Comparison of ENCODE assay signal across 8 cellular contexts in the genomic region with DNA sequence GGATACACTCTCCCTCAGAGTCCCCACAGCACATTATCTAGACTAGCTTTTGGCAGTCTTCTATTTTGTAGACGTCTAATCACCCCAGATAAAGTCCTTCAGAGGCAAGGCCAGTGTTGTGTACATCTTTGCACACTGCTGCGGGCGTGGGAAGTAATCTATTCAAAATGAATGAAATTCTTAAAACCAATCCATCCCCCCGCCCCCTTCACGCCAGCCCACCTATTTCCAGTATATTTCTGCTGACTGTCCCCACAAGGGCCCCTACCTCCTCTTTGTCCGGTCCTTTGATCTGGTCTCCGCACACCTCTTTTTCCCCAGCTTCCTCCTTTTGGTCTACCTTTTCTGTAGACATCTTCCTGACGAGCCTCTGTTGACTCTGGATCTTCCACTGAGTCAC. TPM values are rescaled to one million over a fixed set of nuclear protein-coding genes. Genes with fewer than 3 reads are reported as not detected.
DNase-seq lines count a peak whose midpoint lies in the region; ATAC-seq and TF ChIP-seq lines count a peak whose summit lies in the region.

No MANE protein-coding gene starts in this region.

- no peaks in the 10 kb centered on the region for H3K9me3 ChIP-seq in mesodermal cell (ENCODE audit: control insufficient read depth, low read length)
- H3K9me3 ChIP-seq in transverse colon, result no peaks in the 10 kb centered on the region

- peak overlapping the region; percentile 92 for H3K27ac ChIP-seq in mesodermal cell (ENCODE audit: low read depth, low read length, severe bottlenecking)
- peak overlapping the region; percentile 85 to 92 (median 90) for H3K27ac ChIP-seq in transverse colon

- no peak for DNase-seq in activated naive CD4-positive, alpha-beta T cell treated with anti-CD3 and anti-CD28 coated beads, Interleukin-2, amount 10 ng/mL, durations not matched to agents 7 days and 5 days
- no peak for DNase-seq in activated naive CD4-positive, alpha-beta T cell treated with Interleukin-2 at 50 U/mL for 16 hours
- DNase-seq in MCF 10A (ENCODE audit: unreplicated experiment) (no peak), transverse colon (no peak), GM03348 (ENCODE audit: low spot score) (no peak)

- CTCF ChIA-PET in activated naive CD4-positive, alpha-beta T cell treated with anti-CD3 and anti-CD28 coated beads, Interleukin-2, amount 10 ng/mL, durations not matched to agents 7 days and 5 days (lab: Charles Lee), result interaction anchor here (0.9 to 4.1 kb wide), 3 partner anchors 13 to 26 kb away, joined by 3 to 20 read pairs (median 10); partner anchors contain the start of gene LRRN4CL
- CTCF ChIA-PET in MCF 10A (lab: Yijun Ruan, JAX), result interaction anchor here (0.6 to 7.0 kb wide), 6 partner anchors 13 to 1130 kb away, joined by 3 to 38 read pairs (median 4); no protein-coding TSS in a partner anchor

- WGBS in mesodermal cell (ENCODE audit: insufficient coverage in 2 of 2), 2 experiments, result 12 to 15% methylated on average over 5 to 6 of the region's 8 CpGs
- WGBS in transverse colon (ENCODE audit: low coverage in 1 of 2), 2 donors, result 72 to 83% methylated on average over 7 to 8 of the region's 8 CpGs

- TF ChIP-seq CTCF in MCF 10A (IDR thresholded peaks at IDR 0.05; ENCODE audit: unreplicated experiment) (no peak), transverse colon (IDR thresholded peaks at IDR 0.05) (no peak)

- peaks cover 30% of the 10 kb centered on the region for H3K36me3 Mint-ChIP-seq in activated naive CD4-positive, alpha-beta T cell treated with anti-CD3 and anti-CD28 coated beads, Interleukin-2, amount 10 ng/mL, durations not matched to agents 7 days and 5 days
- peaks cover 44% of the 10 kb centered on the region for H3K36me3 Mint-ChIP-seq in MCF 10A (ENCODE audit: insufficient read depth, unreplicated experiment)

- BruUV-seq in MCF 10A (replicated peaks; lab: Mats Ljungman, UMichigan), result no TSS peak

- TF ChIP-seq EP300 in transverse colon (IDR thresholded peaks at IDR 0.05; ENCODE audit: low read depth), result no peak

- H3K27me3 ChIP-seq in transverse colon, result no peaks in the 10 kb centered on the region

- H3K4me3 Mint-ChIP-seq in activated naive CD4-positive, alpha-beta T cell treated with anti-CD3 and anti-CD28 coated beads, Interleukin-2, amount 10 ng/mL, durations not matched to agents 7 days and 5 days, result peak overlapping the region; percentile 87
- H3K4me3 Mint-ChIP-seq in MCF 10A (ENCODE audit: unreplicated experiment), result peak overlapping the region; percentile 58

- POLR2A ChIA-PET in MCF 10A (lab: Yijun Ruan, JAX), result interaction anchor here (1.0 to 15.7 kb wide), 11 partner anchors 15 to 137 kb away, joined by 3 to 197 read pairs (median 6); partner anchors contain the start of genes B3GAT3, HNRNPUL2, INTS5 and MTA2

- intact Hi-C loops in MCF 10A (cut with micrococcal nuclease) (no loop called here), transverse colon (cut with DNase I; ENCODE audit: low total_unique reads) (no loop called here)

- H3K36me3 ChIP-seq in mesodermal cell (ENCODE audit: control insufficient read depth, insufficient read depth, low read length) (peaks cover 60% of the 10 kb centered on the region), transverse colon (peaks cover 0 to 7% (median 0%) of the 10 kb centered on the region in 4 donors)

- peaks cover 57% of the 10 kb centered on the region for H3K4me1 Mint-ChIP-seq in activated naive CD4-positive, alpha-beta T cell treated with anti-CD3 and anti-CD28 coated beads, Interleukin-2, amount 10 ng/mL, durations not matched to agents 7 days and 5 days
- H3K4me1 Mint-ChIP-seq in MCF 10A (ENCODE audit: insufficient read depth, unreplicated experiment), result peaks cover 25% of the 10 kb centered on the region

- no peak for TF ChIP-seq POLR2A in transverse colon (IDR thresholded peaks at IDR 0.05)

- H3K4me1 ChIP-seq in mesodermal cell (ENCODE audit: control insufficient read depth, insufficient read depth, low read length, poor library complexity, severe bottlenecking) (peaks cover 3% of the 10 kb centered on the region), transverse colon (peaks cover 31 to 44% (median 36%) of the 10 kb centered on the region in 4 donors)

- no peaks in the 10 kb centered on the region for H3K27me3 Mint-ChIP-seq in activated naive CD4-positive, alpha-beta T cell treated with anti-CD3 and anti-CD28 coated beads, Interleukin-2, amount 10 ng/mL, durations not matched to agents 7 days and 5 days
- no peaks in the 10 kb centered on the region for H3K27me3 Mint-ChIP-seq in MCF 10A (ENCODE audit: insufficient read depth, unreplicated experiment)

- ATAC-seq in HG02840 (IDR thresholded peaks at IDR 0.05; ENCODE audit: low FRiP score, unreplicated experiment) (no peak), HG03521 (IDR thresholded peaks at IDR 0.05; ENCODE audit: unreplicated experiment) (no peak)

- H3K4me3 ChIP-seq in mesodermal cell (ENCODE audit: extremely low read depth, insufficient read depth, low read length, poor library complexity, severe bottlenecking), result peak overlapping the region; percentile 51
- H3K4me3 ChIP-seq in transverse colon, result peak overlapping the region; percentile 57 to 70 (median 64)

- no peaks in the 10 kb centered on the region for H3K9me3 Mint-ChIP-seq in activated naive CD4-positive, alpha-beta T cell treated with anti-CD3 and anti-CD28 coated beads, Interleukin-2, amount 10 ng/mL, durations not matched to agents 7 days and 5 days
- no peaks in the 10 kb centered on the region for H3K9me3 Mint-ChIP-seq in MCF 10A (ENCODE audit: unreplicated experiment)

- peak overlapping the region; percentile 66 for H3K27ac Mint-ChIP-seq in activated naive CD4-positive, alpha-beta T cell treated with anti-CD3 and anti-CD28 coated beads, Interleukin-2, amount 10 ng/mL, durations not matched to agents 7 days and 5 days
- no peak overlapping the region for H3K27ac Mint-ChIP-seq in MCF 10A (ENCODE audit: low read depth, unreplicated experiment)

- in situ Hi-C loops in transverse colon (cut with MboI; ENCODE audit: low pct_ligation_motif_present in 1 of 4, low pct_unique_long_range_greater_than_20kb in 1 of 4, low sequenced_read_pairs in 3 of 4), result no loop called here

RNA-seq across cellular contexts. Expression of gene BSCL2, which starts 0.4 kb away (rescaled TPM):
- total RNA-seq in MCF 10A (2022), result 33.1 and 46.6 TPM in 2 replicates
- polyA plus RNA-seq in mesodermal cell (2013, experiment 1 of 2), result 103 TPM
- polyA plus RNA-seq in mesodermal cell (2013, experiment 2 of 2), result 81.6 TPM
- total RNA-seq in transverse colon, result 100 to 1,000 TPM in 1 of 4 donors, 10 to 100 TPM in 3; 61.7 to 155 (median 75.7) TPM

RNA-seq across cellular contexts. Expression of gene GNG3, which starts 0.6 kb away (rescaled TPM):
- total RNA-seq in MCF 10A (2022) (not detected in 2 replicates), transverse colon (under 1 TPM in 1 of 4 donors, not detected in 3; 0.64 TPM)
- polyA plus RNA-seq in mesodermal cell (2013, experiment 1 of 2), result 4.0 TPM
- 1.5 TPM for polyA plus RNA-seq in mesodermal cell (2013, experiment 2 of 2)

RNA-seq across cellular contexts. Expression of gene LRRN4CL, which starts 17.5 kb away (rescaled TPM):
- total RNA-seq in MCF 10A (2022), result 0.42 and 0.81 TPM in 2 replicates
- polyA plus RNA-seq in mesodermal cell (2013, experiment 1 of 2), result 0.55 TPM
- 0.25 TPM for polyA plus RNA-seq in mesodermal cell (2013, experiment 2 of 2)
- total RNA-seq in transverse colon, result 10 to 100 TPM in 1 of 4 donors, 1 to 10 TPM in 3; 8.2 to 24.7 (median 9.0) TPM

RNA-seq across cellular contexts. Expression of gene HNRNPUL2, which starts 20.4 kb away (rescaled TPM):
- total RNA-seq in MCF 10A (2022) (36.4 and 36.6 TPM in 2 replicates), transverse colon (100 to 1,000 TPM in 1 of 4 donors, 10 to 100 TPM in 3; 21.8 to 116 (median 59.6) TPM)
- 42.2 TPM for polyA plus RNA-seq in mesodermal cell (2013, experiment 1 of 2)
- polyA plus RNA-seq in mesodermal cell (2013, experiment 2 of 2), result 37.4 TPM

RNA-seq across cellular contexts. Expression of gene TTC9C, which starts 21.4 kb away (rescaled TPM):
- total RNA-seq in MCF 10A (2022) (27.3 and 31.9 TPM in 2 replicates), transverse colon (10 to 100 TPM in 3 of 4 donors, 1 to 10 TPM in 1; 6.7 to 27.0 (median 17.0) TPM)
- polyA plus RNA-seq in mesodermal cell (2013, experiment 1 of 2), result 62.2 TPM
- polyA plus RNA-seq in mesodermal cell (2013, experiment 2 of 2), result 59.3 TPM
